In the genomic region with DNA sequence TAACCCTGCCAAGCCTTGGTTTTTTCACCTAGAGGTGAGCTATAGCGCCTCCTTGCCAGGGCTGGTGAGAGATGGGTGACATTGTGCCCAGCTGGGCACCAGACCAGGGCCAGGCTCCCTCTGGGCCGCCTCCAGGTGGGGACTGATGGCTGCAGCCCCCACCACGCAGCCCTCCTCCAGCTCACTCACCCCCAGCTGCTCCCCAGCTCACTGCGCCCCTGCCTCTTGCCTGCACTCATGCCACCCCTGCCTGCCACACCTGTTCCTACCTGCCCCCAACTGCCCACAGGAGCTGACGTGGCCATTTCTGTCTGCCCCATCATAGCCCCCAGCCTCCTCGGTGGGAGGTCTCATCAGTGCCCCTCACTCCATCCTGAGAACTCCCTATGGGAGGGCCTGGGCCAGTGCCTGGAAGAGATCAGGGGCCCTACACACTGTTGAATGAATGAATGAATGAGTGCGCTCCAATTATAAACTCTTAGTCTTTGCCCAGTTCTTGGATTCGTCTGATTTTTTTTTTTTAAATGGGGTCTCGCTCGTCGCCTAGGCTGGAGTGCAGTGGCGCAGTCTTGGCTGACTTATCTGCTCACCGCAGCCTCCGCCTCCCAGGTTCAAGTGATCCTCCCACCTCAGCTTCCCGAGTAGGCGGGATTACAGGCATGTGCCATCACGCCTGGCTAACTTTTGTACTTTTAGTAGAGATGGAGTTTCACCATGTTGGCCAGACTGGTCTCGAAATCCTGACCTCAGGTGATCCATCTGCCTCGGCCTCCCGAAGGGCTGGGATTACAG, we compare ENCODE assay signal across 2 cellular contexts.
TF ChIP-seq lines count a peak whose summit lies in the region.

No MANE protein-coding gene starts in this region.

TF ChIP-seq in SK-N-SH, 30 proteins besides CTCF, POLR2A, EP300 and RAD21:
- TF ChIP-seq, protein P1, sequence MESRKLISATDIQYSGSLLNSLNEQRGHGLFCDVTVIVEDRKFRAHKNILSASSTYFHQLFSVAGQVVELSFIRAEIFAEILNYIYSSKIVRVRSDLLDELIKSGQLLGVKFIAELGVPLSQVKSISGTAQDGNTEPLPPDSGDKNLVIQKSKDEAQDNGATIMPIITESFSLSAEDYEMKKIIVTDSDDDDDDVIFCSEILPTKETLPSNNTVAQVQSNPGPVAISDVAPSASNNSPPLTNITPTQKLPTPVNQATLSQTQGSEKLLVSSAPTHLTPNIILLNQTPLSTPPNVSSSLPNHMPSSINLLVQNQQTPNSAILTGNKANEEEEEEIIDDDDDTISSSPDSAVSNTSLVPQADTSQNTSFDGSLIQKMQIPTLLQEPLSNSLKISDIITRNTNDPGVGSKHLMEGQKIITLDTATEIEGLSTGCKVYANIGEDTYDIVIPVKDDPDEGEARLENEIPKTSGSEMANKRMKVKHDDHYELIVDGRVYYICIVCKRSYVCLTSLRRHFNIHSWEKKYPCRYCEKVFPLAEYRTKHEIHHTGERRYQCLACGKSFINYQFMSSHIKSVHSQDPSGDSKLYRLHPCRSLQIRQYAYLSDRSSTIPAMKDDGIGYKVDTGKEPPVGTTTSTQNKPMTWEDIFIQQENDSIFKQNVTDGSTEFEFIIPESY (IDR thresholded peaks at IDR 0.05; ENCODE audit: borderline replicate concordance, low read depth), result no peak
- TF ChIP-seq ELF1 (IDR thresholded peaks at IDR 0.05) (no peak), MEF2A (IDR thresholded peaks at IDR 0.05; ENCODE audit: borderline replicate concordance, low read depth) (no peak), RCOR1 (IDR thresholded peaks at IDR 0.05; ENCODE audit: low read length) (no peak), FOXJ3 (CRISPR knock-in tag; IDR thresholded peaks at IDR 0.05) (no peak), EZH2phosphoT487 (IDR thresholded peaks at IDR 0.05; ENCODE audit: borderline replicate concordance, low read depth) (no peak), NRF1 (IDR thresholded peaks at IDR 0.05; ENCODE audit: low read depth, low read length) (no peak), JUND (IDR thresholded peaks at IDR 0.05) (no peak), MXI1 (IDR thresholded peaks at IDR 0.05; ENCODE audit: low read depth, low read length) (no peak), GATA2 (CRISPR knock-in tag; IDR thresholded peaks at IDR 0.05) (no peak), FOXM1 (IDR thresholded peaks at IDR 0.05; ENCODE audit: low read depth) (no peak), GABPA (IDR thresholded peaks at IDR 0.05; ENCODE audit: low read depth) (no peak), TEAD4 (IDR thresholded peaks at IDR 0.05; ENCODE audit: borderline replicate concordance, insufficient read depth) (no peak), SIN3A (IDR thresholded peaks at IDR 0.05; ENCODE audit: borderline replicate concordance, low read depth, low read length) (no peak), YY1 (IDR thresholded peaks at IDR 0.05; ENCODE audit: low read depth) (no peak)
- TF ChIP-seq, protein P2, sequence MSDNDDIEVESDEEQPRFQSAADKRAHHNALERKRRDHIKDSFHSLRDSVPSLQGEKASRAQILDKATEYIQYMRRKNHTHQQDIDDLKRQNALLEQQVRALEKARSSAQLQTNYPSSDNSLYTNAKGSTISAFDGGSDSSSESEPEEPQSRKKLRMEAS (IDR thresholded peaks at IDR 0.05; ENCODE audit: low read depth), result no peak
- TF ChIP-seq, protein P3, sequence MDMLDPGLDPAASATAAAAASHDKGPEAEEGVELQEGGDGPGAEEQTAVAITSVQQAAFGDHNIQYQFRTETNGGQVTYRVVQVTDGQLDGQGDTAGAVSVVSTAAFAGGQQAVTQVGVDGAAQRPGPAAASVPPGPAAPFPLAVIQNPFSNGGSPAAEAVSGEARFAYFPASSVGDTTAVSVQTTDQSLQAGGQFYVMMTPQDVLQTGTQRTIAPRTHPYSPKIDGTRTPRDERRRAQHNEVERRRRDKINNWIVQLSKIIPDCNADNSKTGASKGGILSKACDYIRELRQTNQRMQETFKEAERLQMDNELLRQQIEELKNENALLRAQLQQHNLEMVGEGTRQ (IDR thresholded peaks at IDR 0.05; ENCODE audit: borderline replicate concordance, low read depth, low read length), result no peak
- TF ChIP-seq, protein P4, sequence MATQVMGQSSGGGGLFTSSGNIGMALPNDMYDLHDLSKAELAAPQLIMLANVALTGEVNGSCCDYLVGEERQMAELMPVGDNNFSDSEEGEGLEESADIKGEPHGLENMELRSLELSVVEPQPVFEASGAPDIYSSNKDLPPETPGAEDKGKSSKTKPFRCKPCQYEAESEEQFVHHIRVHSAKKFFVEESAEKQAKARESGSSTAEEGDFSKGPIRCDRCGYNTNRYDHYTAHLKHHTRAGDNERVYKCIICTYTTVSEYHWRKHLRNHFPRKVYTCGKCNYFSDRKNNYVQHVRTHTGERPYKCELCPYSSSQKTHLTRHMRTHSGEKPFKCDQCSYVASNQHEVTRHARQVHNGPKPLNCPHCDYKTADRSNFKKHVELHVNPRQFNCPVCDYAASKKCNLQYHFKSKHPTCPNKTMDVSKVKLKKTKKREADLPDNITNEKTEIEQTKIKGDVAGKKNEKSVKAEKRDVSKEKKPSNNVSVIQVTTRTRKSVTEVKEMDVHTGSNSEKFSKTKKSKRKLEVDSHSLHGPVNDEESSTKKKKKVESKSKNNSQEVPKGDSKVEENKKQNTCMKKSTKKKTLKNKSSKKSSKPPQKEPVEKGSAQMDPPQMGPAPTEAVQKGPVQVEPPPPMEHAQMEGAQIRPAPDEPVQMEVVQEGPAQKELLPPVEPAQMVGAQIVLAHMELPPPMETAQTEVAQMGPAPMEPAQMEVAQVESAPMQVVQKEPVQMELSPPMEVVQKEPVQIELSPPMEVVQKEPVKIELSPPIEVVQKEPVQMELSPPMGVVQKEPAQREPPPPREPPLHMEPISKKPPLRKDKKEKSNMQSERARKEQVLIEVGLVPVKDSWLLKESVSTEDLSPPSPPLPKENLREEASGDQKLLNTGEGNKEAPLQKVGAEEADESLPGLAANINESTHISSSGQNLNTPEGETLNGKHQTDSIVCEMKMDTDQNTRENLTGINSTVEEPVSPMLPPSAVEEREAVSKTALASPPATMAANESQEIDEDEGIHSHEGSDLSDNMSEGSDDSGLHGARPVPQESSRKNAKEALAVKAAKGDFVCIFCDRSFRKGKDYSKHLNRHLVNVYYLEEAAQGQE (IDR thresholded peaks at IDR 0.05; ENCODE audit: low read depth, low read length), result no peak
TF ChIP-seq in SK-N-SH: peak in this region for 0.

TF ChIP-seq in SK-N-SH treated with all-trans-retinoic acid at 6 μM for 48 hours, 23 proteins besides CTCF, POLR2A, EP300 and RAD21:
- no peak for TF ChIP-seq TOX (CRISPR knock-in tag; IDR thresholded peaks at IDR 0.05; ENCODE audit: borderline replicate concordance)
